Comparison of ENCODE assay signal across 16 cellular contexts in genomic region chr6:2522521-2522920, GRCh38.
DNase-seq lines count a peak whose midpoint lies in the region; ATAC-seq, FAIRE-seq and TF ChIP-seq lines count a peak whose summit lies in the region.
"Had no signal": no experiment of that assay in that cellular context is flagged by ENCODE, and none has a peak within 500 bp of the region (broad histone marks: within the 10 kb centered on the region; RNA-seq: fewer than 3 reads in every experiment).

No MANE protein-coding gene starts in this region.

- H3K4me1 Mint-ChIP-seq in naive thymus-derived CD4-positive, alpha-beta T cell = peaks cover 0 to 13% (median 5%) of the 10 kb centered on the region in 7 donors
- peaks cover 7% of the 10 kb centered on the region for H3K4me1 Mint-ChIP-seq in activated naive CD8-positive, alpha-beta T cell treated with anti-CD3 and anti-CD28 coated beads, Interleukin-2, amount 50 U/mL, for 24 hours

- peaks cover 36 to 40% (median 38%) of the 10 kb centered on the region in 5 donors for H3K27me3 Mint-ChIP-seq in naive thymus-derived CD4-positive, alpha-beta T cell
- peaks cover 33% of the 10 kb centered on the region for H3K27me3 Mint-ChIP-seq in activated naive CD8-positive, alpha-beta T cell treated with anti-CD3 and anti-CD28 coated beads, Interleukin-2, amount 50 U/mL, for 24 hours

- peak; percentile 73 for ATAC-seq in naive thymus-derived CD4-positive, alpha-beta T cell
- ATAC-seq in activated naive CD8-positive, alpha-beta T cell treated with anti-CD3 and anti-CD28 coated beads, Interleukin-2, amount 50 U/mL, for 24 hours = no peak

- no peaks in the 10 kb centered on the region for H3K27me3 ChIP-seq in bronchial epithelial cell (ENCODE audit: control insufficient read depth, insufficient read depth, low read length)
- no peaks in the 10 kb centered on the region for H3K27me3 ChIP-seq in naive thymus-derived CD4-positive, alpha-beta T cell (ENCODE audit: control insufficient read depth in 2 of 2, insufficient read depth in 2 of 2, low read length in 2 of 2)
- H3K27me3 ChIP-seq: hepatocyte had no signal

- H3K27ac Mint-ChIP-seq in naive thymus-derived CD4-positive, alpha-beta T cell = no peak overlapping the region
- H3K27ac Mint-ChIP-seq in activated naive CD8-positive, alpha-beta T cell treated with anti-CD3 and anti-CD28 coated beads, Interleukin-2, amount 50 U/mL, for 24 hours = no peak overlapping the region
- H3K27ac Mint-ChIP-seq: activated naive CD4-positive, alpha-beta T cell treated with anti-CD3 and anti-CD28 coated beads for 36 hours had no signal

- H3K4me3 Mint-ChIP-seq in naive thymus-derived CD4-positive, alpha-beta T cell = peak overlapping the region in 1 of 10 donors; percentile 1
- H3K4me3 Mint-ChIP-seq in activated naive CD8-positive, alpha-beta T cell treated with anti-CD3 and anti-CD28 coated beads, Interleukin-2, amount 50 U/mL, for 24 hours = no peak overlapping the region
- H3K4me3 Mint-ChIP-seq: activated naive CD4-positive, alpha-beta T cell treated with anti-CD3 and anti-CD28 coated beads for 36 hours had no signal

- peaks cover 6 to 70% (median 24%) of the 10 kb centered on the region in 11 donors for H3K9me3 Mint-ChIP-seq in naive thymus-derived CD4-positive, alpha-beta T cell
- H3K9me3 Mint-ChIP-seq in activated naive CD8-positive, alpha-beta T cell treated with anti-CD3 and anti-CD28 coated beads, Interleukin-2, amount 50 U/mL, for 24 hours = peaks cover 29% of the 10 kb centered on the region

- CTCF ChIA-PET in naive thymus-derived CD4-positive, alpha-beta T cell (lab: Charles Lee) = no interaction called here

- POLR2A ChIA-PET in naive thymus-derived CD4-positive, alpha-beta T cell (lab: Charles Lee) = no interaction called here

- H3K36me3 Mint-ChIP-seq in naive thymus-derived CD4-positive, alpha-beta T cell = peaks cover 0 to 17% (median 5%) of the 10 kb centered on the region in 5 donors
- peaks cover 5% of the 10 kb centered on the region for H3K36me3 Mint-ChIP-seq in activated naive CD8-positive, alpha-beta T cell treated with anti-CD3 and anti-CD28 coated beads, Interleukin-2, amount 50 U/mL, for 24 hours (ENCODE audit: low read depth)

- no peak overlapping the region for H3K4me3 ChIP-seq in NB4 (ENCODE audit: low read depth, low read length)
- H3K4me3 ChIP-seq in bronchial epithelial cell (ENCODE audit: low read depth, low read length) = no peak overlapping the region
- no peak overlapping the region for H3K4me3 ChIP-seq in naive thymus-derived CD4-positive, alpha-beta T cell (ENCODE audit: low read length)
- H3K4me3 ChIP-seq: hepatocyte had no signal

- FAIRE-seq in bronchial epithelial cell (lab: Jason Lieb, UNC) = no peak

- H3K9me3 ChIP-seq in naive thymus-derived CD4-positive, alpha-beta T cell (ENCODE audit: control insufficient read depth in 2 of 3, low read length in 3 of 3) = peaks cover 0 to 5% (median 4%) of the 10 kb centered on the region in 3 experiments

- H3K27ac ChIP-seq in naive thymus-derived CD4-positive, alpha-beta T cell (ENCODE audit: low read depth, low read length) = no peak overlapping the region
- H3K27ac ChIP-seq: C4-2B, hepatocyte had no signal

- no peaks in the 10 kb centered on the region for H3K36me3 ChIP-seq in bronchial epithelial cell (ENCODE audit: control insufficient read depth, insufficient read depth, low read length)
- H3K36me3 ChIP-seq in naive thymus-derived CD4-positive, alpha-beta T cell (ENCODE audit: control insufficient read depth in 2 of 3, insufficient read depth in 3 of 3, low read length in 3 of 3) = no peaks in the 10 kb centered on the region

- DNase-seq in EH (ENCODE audit: low read depth) (peak; percentile 22), NB4 (ENCODE audit: low read depth) (peak; percentile 86), bronchial epithelial cell (ENCODE audit: low read depth) (peak; percentile 94), NCI-H345 (lab: John Stamatoyannopoulos, UW) (no peak), occipital lobe (lab: John Stamatoyannopoulos, UW) (no peak)
- no peak for DNase-seq in naive thymus-derived CD4-positive, alpha-beta T cell
- no peak for DNase-seq in activated naive CD8-positive, alpha-beta T cell treated with anti-CD3 and anti-CD28 coated beads, Interleukin-2, amount 50 U/mL, for 24 hours
- no peak for DNase-seq in activated CD4-positive, CD25-positive, alpha-beta regulatory T cell treated with anti-CD3 and anti-CD28 coated beads, Interleukin-2, amount 50 U/mL, for 72 hours
- DNase-seq: activated CD4-positive, alpha-beta T cell treated with anti-CD3 and anti-CD28 coated beads, Interleukin-2, amount 50 U/mL, for 48 hours; activated naive CD4-positive, alpha-beta T cell treated with anti-CD3 and anti-CD28 coated beads for 36 hours; GOT3; NCI-H1092 treated with DMSO at 0.1 percent for 48 hours; NCI-H748 treated with DMSO at 0.1 percent for 48 hours; T-helper 1 cell had no signal

- H3K4me1 ChIP-seq in naive thymus-derived CD4-positive, alpha-beta T cell (ENCODE audit: control insufficient read depth in 2 of 2, insufficient read depth in 2 of 2, low read length in 2 of 2) = no peaks in the 10 kb centered on the region

- intact Hi-C loops in naive thymus-derived CD4-positive, alpha-beta T cell (cut with micrococcal nuclease) = no loop called here

- TF ChIP-seq POLR2A in NB4 (IDR thresholded peaks at IDR 0.05; ENCODE audit: extremely low read depth, insufficient read length) = no peak

- no peak for TF ChIP-seq CTCF in NB4 (IDR thresholded peaks at IDR 0.05; ENCODE audit: low read depth, low read length)
- TF ChIP-seq CTCF in bronchial epithelial cell (IDR thresholded peaks at IDR 0.05; ENCODE audit: insufficient read depth, low read length, severe bottlenecking) = no peak

Comparison
In these comparisons a context has a peak if more than half of its experiments do, and no peak if none do; other contexts are left out.
1. DNase-seq: peak in EH (single experiment), NB4 (single experiment) and bronchial epithelial cell (single experiment); none in naive thymus-derived CD4-positive, alpha-beta T cell (0 of 9), NCI-H345 (single experiment), activated naive CD8-positive, alpha-beta T cell treated with anti-CD3 and anti-CD28 coated beads, Interleukin-2, amount 50 U/mL, for 24 hours (single experiment), activated CD4-positive, CD25-positive, alpha-beta regulatory T cell treated with anti-CD3 and anti-CD28 coated beads, Interleukin-2, amount 50 U/mL, for 72 hours (single experiment) and occipital lobe (single experiment).